Comparison of ENCODE assay signal across 23 cellular contexts in genomic region chr17:6676802-6677157, GRCh38. TPM values are rescaled to one million over a fixed set of nuclear protein-coding genes. Genes with fewer than 3 reads are reported as not detected.
"Had no signal": no experiment of that assay in that cellular context is flagged by ENCODE, and none has a peak within 500 bp of the region (broad histone marks: within the 10 kb centered on the region; RNA-seq: fewer than 3 reads in every experiment).

No MANE protein-coding gene starts in this region.

- FAIRE-seq: TTC549 had no signal

- H3K4me3 ChIP-seq: cardiac muscle cell had no signal

- DNase-seq: activated CD4-positive, CD25-positive, alpha-beta regulatory T cell; activated gamma-delta T cell; activated naive CD8-positive, alpha-beta T cell treated with anti-CD3 and anti-CD28 coated beads for 36 hours; activated T-cell treated with anti-CD3 and anti-CD28 coated beads for 4 hours; KG1; NCI-H1048; NCI-H2029; NCI-H510A treated with DMSO at 0.1 percent for 48 hours; NCI-H69; PC-3; SHP77; T1000 had no signal

- ATAC-seq: activated T-helper 17 cell treated with anti-CD3 and anti-CD28 coated beads, Interleukin-2, amount 50 U/mL, for 72 hours; PC-3 had no signal

- H3K27ac ChIP-seq: brain microvascular endothelial cell, cardiac muscle cell had no signal

- H3K36me3 ChIP-seq: brain microvascular endothelial cell, cardiac muscle cell had no signal

- H3K27me3 ChIP-seq: cardiac muscle cell had no signal

RNA-seq across cellular contexts. Expression of gene SLC13A5, which starts 36.4 kb away (rescaled TPM):
- total RNA-seq: activated CD4-positive, alpha-beta memory T cell treated with anti-CD3 and anti-CD28 coated beads for 36 hours; activated CD4-positive, alpha-beta T cell treated with anti-CD3 and anti-CD28 coated beads, Interleukin-2, amount 10 ng/mL, durations not matched to agents 7 days and 5 days; activated CD8-positive, alpha-beta memory T cell treated with anti-CD3 and anti-CD28 coated beads for 36 hours; activated naive CD4-positive, alpha-beta T cell treated with anti-CD3 and anti-CD28 coated beads for 36 hours; activated naive CD8-positive, alpha-beta T cell treated with anti-CD3 and anti-CD28 coated beads for 36 hours; activated T-helper 17 cell treated with anti-CD3 and anti-CD28 coated beads, Interleukin-2, amount 50 U/mL, for 72 hours; LHCN-M2; M059J; PC-3; SK-MEL-5 had no signal
